Comparison of ENCODE assay signal across 8 cellular contexts in genomic region chr12:48817957-48818830, GRCh38. TPM values are rescaled to one million over a fixed set of nuclear protein-coding genes. Genes with fewer than 3 reads are reported as not detected.
A peak's percentile ranks its signal among the peaks of the same experiment; 100 is the strongest.
DNase-seq lines count a peak whose midpoint lies in the region; ATAC-seq and TF ChIP-seq lines count a peak whose summit lies in the region.

Gene CACNB3, plus strand, starts transcription at chr12:48818496. Its CDS starts 434 bp downstream, at chr12:48818930.

- H3K4me1 ChIP-seq in PC-3 (ENCODE audit: insufficient read depth, low read length), result peaks cover 25% of the 10 kb centered on the region

- no peaks in the 10 kb centered on the region for H4K20me1 ChIP-seq in PC-3 (ENCODE audit: low read length)

- no peaks in the 10 kb centered on the region for H3K9me3 Mint-ChIP-seq in neural crest cell
- no peaks in the 10 kb centered on the region for H3K9me3 Mint-ChIP-seq in stimulated activated naive CD8-positive, alpha-beta T cell treated with anti-CD3 and anti-CD28 coated beads, Interleukin-15, Interleukin-2, amounts not matched to agents 100 ng/mL and 50 ng/mL, for 24 hours

- H3K36me3 ChIP-seq in PC-3 (ENCODE audit: low read depth, low read length), result no peaks in the 10 kb centered on the region

- DNase-seq in DMS53 (lab: John Stamatoyannopoulos, UW), result peak; percentile 87
- peak; percentile 51 for DNase-seq in PC-3
- DNase-seq in activated T-helper 1 cell treated with anti-CD3 and anti-CD28 coated beads, Interleukin-2, amount 50 U/mL, for 16 hours (ENCODE audit: low read depth in 1 of 2, low spot score in 1 of 2), result peak; percentile 54 to 68
- DNase-seq in fibroblast of pulmonary artery (ENCODE audit: low read depth), result peak; percentile 48
- DNase-seq in neural crest cell (ENCODE audit: low read depth, low spot score), result peak; percentile 68

- no peak for TF ChIP-seq CTCF in PC-3 (conservative IDR thresholded peaks at IDR 0.05; ENCODE audit: low read depth, low read length)
- TF ChIP-seq CTCF in fibroblast of pulmonary artery (IDR thresholded peaks at IDR 0.05; ENCODE audit: low read length, missing control alignments), result no peak
- TF ChIP-seq CTCF in neural crest cell (conservative IDR thresholded peaks at IDR 0.05), result no peak

- POLR2A ChIA-PET in PC-3 (lab: Charles Lee; ENCODE audit: unreplicated experiment), result no interaction called here

- H3K4me1 Mint-ChIP-seq in neural crest cell, result peaks cover 38% of the 10 kb centered on the region
- H3K4me1 Mint-ChIP-seq in stimulated activated naive CD8-positive, alpha-beta T cell treated with anti-CD3 and anti-CD28 coated beads, Interleukin-15, Interleukin-2, amounts not matched to agents 100 ng/mL and 50 ng/mL, for 24 hours (ENCODE audit: low read depth), result peaks cover 35% of the 10 kb centered on the region

- intact Hi-C loops in PC-3 (cut with micrococcal nuclease), result no loop called here

- no peaks in the 10 kb centered on the region for H3K36me3 Mint-ChIP-seq in neural crest cell (ENCODE audit: low read depth)
- no peaks in the 10 kb centered on the region for H3K36me3 Mint-ChIP-seq in stimulated activated naive CD8-positive, alpha-beta T cell treated with anti-CD3 and anti-CD28 coated beads, Interleukin-15, Interleukin-2, amounts not matched to agents 100 ng/mL and 50 ng/mL, for 24 hours (ENCODE audit: low read depth)

- H2AFZ ChIP-seq in PC-3 (ENCODE audit: low read length), result peak within 1 kb of the TSS; percentile 98

- H3K9ac ChIP-seq in PC-3 (ENCODE audit: low read length), result peak within 1 kb of the TSS; percentile 32

- peak; percentile 44 for ATAC-seq in HG03432 (IDR thresholded peaks at IDR 0.05; ENCODE audit: unreplicated experiment)
- ATAC-seq in PC-3, result peak; percentile 38
- ATAC-seq in GM18505 (IDR thresholded peaks at IDR 0.05; ENCODE audit: unreplicated experiment), result no peak

- peak within 1 kb of the TSS; percentile 97 for H3K4me3 Mint-ChIP-seq in neural crest cell
- H3K4me3 Mint-ChIP-seq in stimulated activated naive CD8-positive, alpha-beta T cell treated with anti-CD3 and anti-CD28 coated beads, Interleukin-15, Interleukin-2, amounts not matched to agents 100 ng/mL and 50 ng/mL, for 24 hours, result peak within 1 kb of the TSS; percentile 82

- H3K27ac Mint-ChIP-seq in neural crest cell (ENCODE audit: unreplicated experiment), result peak within 1 kb of the TSS; percentile 90
- no peak within 1 kb of the TSS for H3K27ac Mint-ChIP-seq in stimulated activated naive CD8-positive, alpha-beta T cell treated with anti-CD3 and anti-CD28 coated beads, Interleukin-15, Interleukin-2, amounts not matched to agents 100 ng/mL and 50 ng/mL, for 24 hours

- TF ChIP-seq POLR2A in GM18505 (IDR thresholded peaks at IDR 0.05; ENCODE audit: borderline replicate concordance, extremely low read depth, insufficient read depth, insufficient read length), result no peak

- no peaks in the 10 kb centered on the region for H3K27me3 ChIP-seq in PC-3 (ENCODE audit: low read length)

- H3K79me2 ChIP-seq in PC-3 (ENCODE audit: low read length), result no peaks in the 10 kb centered on the region

- H3K27me3 Mint-ChIP-seq in neural crest cell (ENCODE audit: low read depth), result peaks cover 10% of the 10 kb centered on the region
- H3K27me3 Mint-ChIP-seq in stimulated activated naive CD8-positive, alpha-beta T cell treated with anti-CD3 and anti-CD28 coated beads, Interleukin-15, Interleukin-2, amounts not matched to agents 100 ng/mL and 50 ng/mL, for 24 hours, result peaks cover 23% of the 10 kb centered on the region

- no peaks in the 10 kb centered on the region for H3K9me3 ChIP-seq in PC-3 (ENCODE audit: low read length)

- CTCF ChIA-PET in PC-3 (lab: Charles Lee), result interaction anchor here (0.6 kb wide), 1 partner anchor 65 kb away, joined by 10 read pairs; no protein-coding TSS in a partner anchor

- H3K9me2 ChIP-seq in PC-3 (replicated peaks; ENCODE audit: low read length), result no peaks in the 10 kb centered on the region

- H3F3A ChIP-seq in PC-3 (ENCODE audit: low read length, unreplicated experiment), result no peaks in the 10 kb centered on the region

- H3K4me2 ChIP-seq in PC-3 (ENCODE audit: low read length), result peak within 1 kb of the TSS; percentile 95

- H3K27ac ChIP-seq in PC-3 (ENCODE audit: low read length), result no peak within 1 kb of the TSS

- no TSS peak for BruUV-seq in PC-3 (replicated peaks; lab: Mats Ljungman, UMichigan)

- peak within 1 kb of the TSS; percentile 86 for H3K4me3 ChIP-seq in PC-3 (ENCODE audit: low read length)
- peak within 1 kb of the TSS; percentile 69 for H3K4me3 ChIP-seq in fibroblast of pulmonary artery (replicated peaks; ENCODE audit: low read depth, low read length)

RNA-seq across cellular contexts. Expression of gene CACNB3, which starts in this region (rescaled TPM):
- total RNA-seq in PC-3 (2014; rRNA removed) (21.4 and 32.9 TPM in 2 replicates), neural crest cell (57.4 and 59.7 TPM in 2 replicates)
